8 cellular contexts compared by ENCODE assay signal in genomic region chr13:94362411-94362909, GRCh38.
DNase-seq lines count a peak whose midpoint lies in the region; ATAC-seq and TF ChIP-seq lines count a peak whose summit lies in the region.

No MANE protein-coding gene starts in this region.

- peak; percentile 46 for DNase-seq in HuH-7 (ENCODE audit: low spot score)
- DNase-seq in activated CD8-positive, alpha-beta memory T cell treated with anti-CD3 and anti-CD28 coated beads, Interleukin-2, amount 50 U/mL, for 48 hours: peak; percentile 62
- DNase-seq in natural killer cell treated with Interleukin-12 subunit alpha and Interleukin-12 subunit beta and Interleukin-15 and Interleukin-18, amount 100 ng/mL, for 72 hours (ENCODE audit: low spot score): no peak
- DNase-seq in stimulated activated naive CD8-positive, alpha-beta T cell treated with anti-CD3 and anti-CD28 coated beads, Interleukin-15, amount 100 ng/mL, for 72 hours: peak; percentile 62 to 70

- H3K9ac ChIP-seq in OCI-LY3 (ENCODE audit: low read length): no peak overlapping the region

- H3K27me3 Mint-ChIP-seq in natural killer cell treated with Interleukin-12 subunit alpha and Interleukin-12 subunit beta and Interleukin-15 and Interleukin-18, amount 100 ng/mL, for 72 hours: peaks cover 4 to 7% of the 10 kb centered on the region in 2 donors
- no peaks in the 10 kb centered on the region for H3K27me3 Mint-ChIP-seq in stimulated activated naive CD8-positive, alpha-beta T cell treated with anti-CD3 and anti-CD28 coated beads, Interleukin-15, amount 100 ng/mL, for 72 hours

- H4K20me1 ChIP-seq in DOHH2 (ENCODE audit: control insufficient read depth, insufficient read depth, low read depth, low read length) (no peaks in the 10 kb centered on the region), OCI-LY3 (ENCODE audit: insufficient read depth, low read length) (no peaks in the 10 kb centered on the region)

- no peak overlapping the region for H2AFZ ChIP-seq in OCI-LY3 (ENCODE audit: low read depth, low read length)

- H3K27ac ChIP-seq in DOHH2 (ENCODE audit: low read depth, low read length) (no peak overlapping the region), OCI-LY3 (ENCODE audit: low read length) (no peak overlapping the region)

- no peak overlapping the region for H3K4me2 ChIP-seq in DOHH2 (ENCODE audit: low read length)
- peak overlapping the region; percentile 38 for H3K4me2 ChIP-seq in OCI-LY3 (ENCODE audit: low read length)

- H3K27me3 ChIP-seq in DOHH2 (ENCODE audit: control insufficient read depth, low read length): no peaks in the 10 kb centered on the region
- H3K27me3 ChIP-seq in OCI-LY3 (ENCODE audit: low read depth, low read length): 0 out of 2 replicates have a peak, but pooled peaks cover 5% of the 10 kb centered on the region

- H3K4me1 Mint-ChIP-seq in natural killer cell treated with Interleukin-12 subunit alpha and Interleukin-12 subunit beta and Interleukin-15 and Interleukin-18, amount 100 ng/mL, for 72 hours (ENCODE audit: low read depth in 2 of 2): peaks cover 3 to 7% of the 10 kb centered on the region in 2 donors
- H3K4me1 Mint-ChIP-seq in stimulated activated naive CD8-positive, alpha-beta T cell treated with anti-CD3 and anti-CD28 coated beads, Interleukin-15, amount 100 ng/mL, for 72 hours: no peaks in the 10 kb centered on the region

- no peak overlapping the region for H3K4me3 Mint-ChIP-seq in natural killer cell treated with Interleukin-12 subunit alpha and Interleukin-12 subunit beta and Interleukin-15 and Interleukin-18, amount 100 ng/mL, for 72 hours
- no peak overlapping the region for H3K4me3 Mint-ChIP-seq in stimulated activated naive CD8-positive, alpha-beta T cell treated with anti-CD3 and anti-CD28 coated beads, Interleukin-15, amount 100 ng/mL, for 72 hours

- H3K9me3 Mint-ChIP-seq in natural killer cell treated with Interleukin-12 subunit alpha and Interleukin-12 subunit beta and Interleukin-15 and Interleukin-18, amount 100 ng/mL, for 72 hours: no peaks in the 10 kb centered on the region
- H3K9me3 Mint-ChIP-seq in stimulated activated naive CD8-positive, alpha-beta T cell treated with anti-CD3 and anti-CD28 coated beads, Interleukin-15, amount 100 ng/mL, for 72 hours: peaks cover 0 to 3% of the 10 kb centered on the region in 2 donors

- ATAC-seq in GM21576 (IDR thresholded peaks at IDR 0.05; ENCODE audit: unreplicated experiment): peak; percentile 99
- peak; percentile 88 for ATAC-seq in esophagus mucosa
- peak; percentile 88 for ATAC-seq in natural killer cell treated with Interleukin-12 subunit alpha and Interleukin-12 subunit beta and Interleukin-15 and Interleukin-18, amount 100 ng/mL, for 72 hours
- ATAC-seq in stimulated activated naive CD8-positive, alpha-beta T cell treated with anti-CD3 and anti-CD28 coated beads, Interleukin-15, amount 100 ng/mL, for 72 hours: peak; percentile 99

- peak; percentile 74 for TF ChIP-seq CTCF in DOHH2 (IDR thresholded peaks at IDR 0.05; ENCODE audit: low read depth, low read length, poor library complexity, severe bottlenecking)
- peak; percentile 96 for TF ChIP-seq CTCF in OCI-LY3 (IDR thresholded peaks at IDR 0.05; ENCODE audit: low read depth, low read length)

- no peaks in the 10 kb centered on the region for H3K36me3 Mint-ChIP-seq in natural killer cell treated with Interleukin-12 subunit alpha and Interleukin-12 subunit beta and Interleukin-15 and Interleukin-18, amount 100 ng/mL, for 72 hours

- H3K4me1 ChIP-seq in DOHH2 (ENCODE audit: control insufficient read depth, low read length) (no peaks in the 10 kb centered on the region), OCI-LY3 (ENCODE audit: low read length) (0 out of 2 replicates have a peak, but pooled peaks cover 2% of the 10 kb centered on the region)

- no peak overlapping the region for H3K4me3 ChIP-seq in DOHH2 (ENCODE audit: low read length)
- H3K4me3 ChIP-seq in OCI-LY3 (ENCODE audit: low read length): no peak overlapping the region

- H3K27ac Mint-ChIP-seq in natural killer cell treated with Interleukin-12 subunit alpha and Interleukin-12 subunit beta and Interleukin-15 and Interleukin-18, amount 100 ng/mL, for 72 hours: no peak overlapping the region
- H3K27ac Mint-ChIP-seq in stimulated activated naive CD8-positive, alpha-beta T cell treated with anti-CD3 and anti-CD28 coated beads, Interleukin-15, amount 100 ng/mL, for 72 hours: peak overlapping the region in 1 of 2 donors; percentile 13

- H3K79me2 ChIP-seq in DOHH2 (ENCODE audit: control insufficient read depth, low read length): no peaks in the 10 kb centered on the region
- H3K79me2 ChIP-seq in OCI-LY3 (ENCODE audit: low read length): no peaks in the 10 kb centered on the region

- no peaks in the 10 kb centered on the region for H3F3A ChIP-seq in DOHH2 (ENCODE audit: control insufficient read depth, insufficient read depth)

- H3K36me3 ChIP-seq in DOHH2 (ENCODE audit: control insufficient read depth, low read length): no peaks in the 10 kb centered on the region
- no peaks in the 10 kb centered on the region for H3K36me3 ChIP-seq in OCI-LY3 (replicated peaks; ENCODE audit: low read depth, low read length)

- no peaks in the 10 kb centered on the region for H3K9me2 ChIP-seq in DOHH2 (replicated peaks; ENCODE audit: control insufficient read depth, low read length)

- H3K9me3 ChIP-seq in DOHH2 (ENCODE audit: control insufficient read depth, insufficient read depth, low read length) (no peaks in the 10 kb centered on the region), OCI-LY3 (ENCODE audit: insufficient read depth, low read length) (no peaks in the 10 kb centered on the region)
